ENCODE assay signal across 30 cellular contexts in genomic region chr15:89376441-89376840, GRCh38.
"Had no signal": no experiment of that assay in that cellular context is flagged by ENCODE, and none has a peak within 500 bp of the region (broad histone marks: within the 10 kb centered on the region; RNA-seq: fewer than 3 reads in every experiment).

No MANE protein-coding gene starts in this region.

- H3K4me3 ChIP-seq: colonic mucosa, esophagus muscularis mucosa, gastrocnemius medialis, heart left ventricle had no signal

- H3K27ac ChIP-seq: colonic mucosa, esophagus muscularis mucosa, foreskin keratinocyte, gastrocnemius medialis, heart left ventricle, WERI-Rb-1 had no signal

- H3K4me1 ChIP-seq: colonic mucosa had no signal

- H3K9me3 Mint-ChIP-seq: activated CD4-positive, alpha-beta memory T cell treated with anti-CD3 and anti-CD28 coated beads, Interleukin-2, amount 10 ng/mL, durations not matched to agents 7 days and 5 days; activated CD4-positive, alpha-beta T cell treated with anti-CD3 and anti-CD28 coated beads, Interleukin-2, amount 10 ng/mL, durations not matched to agents 7 days and 5 days; activated T-cell treated with anti-CD3 and anti-CD28 coated beads, Interleukin-2, amount 50 U/mL, for 4 hours; activated T-helper 17 cell treated with anti-CD3 and anti-CD28 coated beads, Interleukin-2, amount 50 U/mL, for 72 hours; effector memory CD8-positive, alpha-beta T cell had no signal

- H3K27ac Mint-ChIP-seq: activated CD4-positive, alpha-beta memory T cell treated with anti-CD3 and anti-CD28 coated beads, Interleukin-2, amount 10 ng/mL, durations not matched to agents 7 days and 5 days; activated CD4-positive, alpha-beta T cell treated with anti-CD3 and anti-CD28 coated beads, Interleukin-2, amount 10 ng/mL, durations not matched to agents 7 days and 5 days; activated naive CD8-positive, alpha-beta T cell; activated T-helper 17 cell treated with anti-CD3 and anti-CD28 coated beads, Interleukin-2, amount 50 U/mL, for 72 hours; effector memory CD8-positive, alpha-beta T cell had no signal

- H3K9me3 ChIP-seq: colonic mucosa, esophagus muscularis mucosa, gastrocnemius medialis, heart left ventricle had no signal

- FAIRE-seq: astrocyte, TTC549 had no signal

- ATAC-seq: activated T-cell treated with anti-CD3 and anti-CD28 coated beads, Interleukin-2, amount 50 U/mL, for 4 hours; activated T-helper 17 cell treated with anti-CD3 and anti-CD28 coated beads, Interleukin-2, amount 50 U/mL, for 72 hours; effector memory CD8-positive, alpha-beta T cell; foreskin keratinocyte; gastrocnemius medialis; heart left ventricle had no signal

- H3K4me3 Mint-ChIP-seq: activated CD4-positive, alpha-beta memory T cell treated with anti-CD3 and anti-CD28 coated beads, Interleukin-2, amount 10 ng/mL, durations not matched to agents 7 days and 5 days; activated CD4-positive, alpha-beta T cell treated with anti-CD3 and anti-CD28 coated beads, Interleukin-2, amount 10 ng/mL, durations not matched to agents 7 days and 5 days; activated T-cell treated with anti-CD3 and anti-CD28 coated beads, Interleukin-2, amount 50 U/mL, for 4 hours; activated T-helper 17 cell treated with anti-CD3 and anti-CD28 coated beads, Interleukin-2, amount 50 U/mL, for 72 hours had no signal

- DNase-seq: activated CD4-positive, alpha-beta memory T cell treated with anti-CD3 and anti-CD28 coated beads, Interleukin-2, amount 10 ng/mL, durations not matched to agents 7 days and 5 days; activated CD4-positive, alpha-beta T cell treated with anti-CD3 and anti-CD28 coated beads for 1 hour; activated CD4-positive, alpha-beta T cell treated with anti-CD3 and anti-CD28 coated beads for 4 hours; activated CD4-positive, alpha-beta T cell treated with anti-CD3 and anti-CD28 coated beads, Interleukin-2, amount 10 ng/mL, durations not matched to agents 7 days and 5 days; activated CD4-positive, alpha-beta T cell treated with anti-CD3 and anti-CD28 coated beads, Interleukin-2, amount 50 U/mL, for 4 hours; activated CD4-positive, CD25-positive, alpha-beta regulatory T cell; activated CD8-positive, alpha-beta memory T cell treated with anti-CD3 and anti-CD28 coated beads, Interleukin-2, amount 50 U/mL, for 48 hours; activated effector memory CD4-positive, alpha-beta T cell treated with Interleukin-2 at 50 U/mL for 16 hours; activated gamma-delta T cell treated with Interleukin-2 at 50 U/mL for 16 hours; activated naive CD4-positive, alpha-beta T cell treated with anti-CD3 and anti-CD28 coated beads, Interleukin-2, amount 50 U/mL, for 16 hours; activated naive CD4-positive, alpha-beta T cell treated with Interleukin-2 at 50 U/mL for 16 hours; activated T-cell treated with anti-CD3 and anti-CD28 coated beads for 4 hours; activated T-cell treated with anti-CD3 and anti-CD28 coated beads, Interleukin-2, amount 50 U/mL, for 4 hours; amniotic stem cell; anterior cingulate cortex; caudate nucleus; colonic mucosa; effector memory CD8-positive, alpha-beta T cell; erythroblast; foreskin keratinocyte; gastrocnemius medialis; glutamatergic neuron; heart left ventricle; T-helper 2 cell; WERI-Rb-1 had no signal

- H3K36me3 ChIP-seq: colonic mucosa, esophagus muscularis mucosa, gastrocnemius medialis, heart left ventricle had no signal

- H3K4me1 Mint-ChIP-seq: activated T-helper 17 cell treated with anti-CD3 and anti-CD28 coated beads, Interleukin-2, amount 50 U/mL, for 72 hours had no signal
